In genomic region chr7:12423355-12423994, GRCh38 we compare ENCODE assay signal across 1 cellular context.
TF ChIP-seq lines count a peak whose summit lies in the region.

No MANE protein-coding gene starts in this region.

TF ChIP-seq in SK-N-SH, 30 proteins besides CTCF, POLR2A, EP300 and RAD21:
- 0 out of 2 replicates have a peak, but pooled peaks have one; percentile 4 for TF ChIP-seq TCF12 (IDR thresholded peaks at IDR 0.05)
- TF ChIP-seq GABPA (IDR thresholded peaks at IDR 0.05; ENCODE audit: low read depth): no peak
- no peak for TF ChIP-seq ELF1 (IDR thresholded peaks at IDR 0.05)
- no peak for TF ChIP-seq GATA2 (CRISPR knock-in tag; IDR thresholded peaks at IDR 0.05)
- no peak for TF ChIP-seq NRF1 (IDR thresholded peaks at IDR 0.05; ENCODE audit: low read depth, low read length)
- TF ChIP-seq RXRA (IDR thresholded peaks at IDR 0.05; ENCODE audit: borderline replicate concordance, low read depth): no peak
- peak; percentile 21; the same call in 1 of the 2 replicates for TF ChIP-seq FOSL2 (IDR thresholded peaks at IDR 0.05; ENCODE audit: borderline replicate concordance, low read depth)
